ENCODE assay signal across 24 cellular contexts in the genomic region with DNA sequence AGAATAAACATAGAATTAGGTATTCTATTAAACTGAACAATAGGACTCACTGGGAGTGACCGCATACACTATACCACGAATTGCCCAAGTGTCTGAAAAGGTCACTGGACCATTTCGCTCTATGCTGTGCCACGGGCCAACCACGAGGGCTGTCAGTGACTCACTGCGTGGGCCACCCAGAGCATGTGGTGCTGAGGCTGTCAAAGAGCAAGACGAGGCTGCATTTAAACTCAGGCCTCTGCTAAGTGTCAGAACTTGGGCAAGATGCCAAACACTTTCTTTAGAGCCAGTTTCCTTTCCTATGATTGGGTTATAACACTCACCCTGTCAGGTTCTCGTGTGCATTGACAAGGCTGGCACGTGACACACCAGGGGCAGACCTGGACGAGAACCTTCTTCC.
A peak's percentile ranks its signal among the peaks of the same experiment; 100 is the strongest.
DNase-seq lines count a peak whose midpoint lies in the region; ATAC-seq, FAIRE-seq and TF ChIP-seq lines count a peak whose summit lies in the region.
"Had no signal": no experiment of that assay in that cellular context is flagged by ENCODE, and none has a peak within 500 bp of the region (broad histone marks: within the 10 kb centered on the region; RNA-seq: fewer than 3 reads in every experiment).

No MANE protein-coding gene starts in this region.

- 27% methylated on average over 9 of the region's 10 CpGs for WGBS in HepG2 (ENCODE audit: low lambda C conversion rate)
- WGBS in right lobe of liver (ENCODE audit: insufficient coverage, low coverage, low lambda C conversion rate, missing lambda C conversion rate) = 58% methylated on average over 6 of the region's 10 CpGs

- peaks cover 7 to 9% of the 10 kb centered on the region in 2 donors for H3K4me1 Mint-ChIP-seq in effector memory CD8-positive, alpha-beta T cell (ENCODE audit: low read depth in 2 of 2)

- no peak overlapping the region for H3K9ac ChIP-seq in HepG2 (ENCODE audit: insufficient read depth, low read depth, low read length)

- H3K27ac ChIP-seq in HepG2 (ENCODE audit: extremely low read length, insufficient read depth, low read length) (no peak overlapping the region), right lobe of liver (no peak overlapping the region), uterus (no peak overlapping the region)
- H3K27ac ChIP-seq: dorsolateral prefrontal cortex, epithelial cell of prostate, PC-9, psoas muscle had no signal

- intact Hi-C loops in HepG2 (cut with micrococcal nuclease; ENCODE audit: unreplicated experiment) (no loop called here), right lobe of liver (cut with DNase I) (no loop called here), uterus (cut with DNase I; ENCODE audit: low total_unique reads) (no loop called here)

- H3K4me2 ChIP-seq in HepG2 (ENCODE audit: low read depth, low read length) = no peak overlapping the region
- H3K4me2 ChIP-seq: GM23338, PC-9 had no signal

- H2AFZ ChIP-seq in HepG2 (ENCODE audit: low read length) = no peak overlapping the region
- H2AFZ ChIP-seq: GM23338, PC-9 had no signal

- H3K4me3 Mint-ChIP-seq in effector memory CD8-positive, alpha-beta T cell = no peak overlapping the region
- H3K4me3 Mint-ChIP-seq: GM23338 had no signal

- TF ChIP-seq POLR2A in HepG2 (IDR thresholded peaks at IDR 0.05; ENCODE audit: insufficient read depth in 1 of 2, low read depth in 2 of 2, low read length in 2 of 2) = no peak
- no peak for TF ChIP-seq POLR2A in right lobe of liver (IDR thresholded peaks at IDR 0.05)
- TF ChIP-seq POLR2A in uterus (IDR thresholded peaks at IDR 0.05) = no peak
- TF ChIP-seq POLR2A in GM12892 (IDR thresholded peaks at IDR 0.05; ENCODE audit: low read depth, low read length) = no peak

- H3K27me3 ChIP-seq in HepG2 (ENCODE audit: control insufficient read depth in 1 of 2, insufficient read depth in 2 of 2, low read length in 2 of 2) = peaks cover under 1 to 40% of the 10 kb centered on the region in 2 experiments; a peak in 4 of 5 replicates
- no peaks in the 10 kb centered on the region for H3K27me3 ChIP-seq in right lobe of liver
- H3K27me3 ChIP-seq in uterus = no peaks in the 10 kb centered on the region

- H4K20me1 ChIP-seq in HepG2 (ENCODE audit: insufficient read depth, low read length) = no peaks in the 10 kb centered on the region

- CTCF ChIA-PET in HepG2 (lab: Yijun Ruan, JAX; ENCODE audit: low intra/inter-chr PET ratio, low total read pairs) = no interaction called here

- ATAC-seq in HepG2 (peak; percentile 34; the same call in 1 of the 3 replicates), right lobe of liver (no peak), GM21360 (IDR thresholded peaks at IDR 0.05; ENCODE audit: unreplicated experiment) (no peak)
- ATAC-seq in effector memory CD8-positive, alpha-beta T cell (replicated peaks) = peak; percentile 51
- ATAC-seq: GM23338, psoas muscle had no signal

- FAIRE-seq in HepG2 (lab: Jason Lieb, UNC) = no peak
- no peak for FAIRE-seq in GM12892 (lab: Jason Lieb, UNC)
- FAIRE-seq: A204.1 had no signal

- no peaks in the 10 kb centered on the region for H3K9me3 Mint-ChIP-seq in effector memory CD8-positive, alpha-beta T cell
- H3K9me3 Mint-ChIP-seq: GM23338 had no signal

- TF ChIP-seq EP300 in HepG2 (IDR thresholded peaks at IDR 0.05; ENCODE audit: low read depth in 2 of 2, low read length in 2 of 2) (no peak), HepG2 (CRISPR knock-in tag; IDR thresholded peaks at IDR 0.05; ENCODE audit: borderline replicate concordance) (no peak)

- no peaks in the 10 kb centered on the region for H3K36me3 Mint-ChIP-seq in effector memory CD8-positive, alpha-beta T cell (ENCODE audit: insufficient read depth)

- no peaks in the 10 kb centered on the region for H3K36me3 ChIP-seq in HepG2 (replicated peaks in 1 of 2; ENCODE audit: control insufficient read depth in 1 of 2, insufficient read depth in 2 of 2, low read length in 2 of 2)
- no peaks in the 10 kb centered on the region for H3K36me3 ChIP-seq in right lobe of liver
- H3K36me3 ChIP-seq in uterus = no peaks in the 10 kb centered on the region

- no peaks in the 10 kb centered on the region for H3K79me2 ChIP-seq in HepG2 (ENCODE audit: insufficient read depth, low read length)

- in situ Hi-C loops in HepG2 (cut with HindIII; ENCODE audit: extremely low pct_ligation_motif_present, low pct_unique_long_range_greater_than_20kb) = no loop called here

- TF ChIP-seq CTCF in HepG2 (CRISPR knock-in tag; IDR thresholded peaks at IDR 0.05) = no peak
- TF ChIP-seq CTCF in right lobe of liver (IDR thresholded peaks at IDR 0.05) = no peak
- no peak for TF ChIP-seq CTCF in uterus (IDR thresholded peaks at IDR 0.05)

- H3K4me3 ChIP-seq in HepG2 (replicated peaks in 1 of 3; ENCODE audit: insufficient read depth in 1 of 3, low read depth in 2 of 3, low read length in 3 of 3) = no peak overlapping the region
- no peak overlapping the region for H3K4me3 ChIP-seq in right lobe of liver
- no peak overlapping the region for H3K4me3 ChIP-seq in uterus
- H3K4me3 ChIP-seq: dorsolateral prefrontal cortex, GM23338, PC-9, psoas muscle had no signal

- H3K27me3 Mint-ChIP-seq in effector memory CD8-positive, alpha-beta T cell = peaks cover 48 to 50% of the 10 kb centered on the region in 2 donors

- POLR2A ChIA-PET in HepG2 (lab: Yijun Ruan, JAX) = no interaction called here

- no peaks in the 10 kb centered on the region for H3K9me3 ChIP-seq in HepG2 (ENCODE audit: low read length)
- no peaks in the 10 kb centered on the region for H3K9me3 ChIP-seq in right lobe of liver
- H3K9me3 ChIP-seq in uterus = no peaks in the 10 kb centered on the region
- H3K9me3 ChIP-seq: psoas muscle had no signal

- no peak for TF ChIP-seq RAD21 in HepG2 (CRISPR knock-in tag; IDR thresholded peaks at IDR 0.05)

- H3K27ac Mint-ChIP-seq in effector memory CD8-positive, alpha-beta T cell = no peak overlapping the region
- H3K27ac Mint-ChIP-seq: activated T-helper 2 cell treated with anti-CD3 and anti-CD28 coated beads, Interferon-gamma antibody, Interleukin-2, Interleukin-4, amounts not matched to agents 10 μg/mL and 5 μg/mL and 100 μg/mL, durations not matched to agents 14 hours and 24 hours and 36 hours; GM23338 had no signal

- H3K4me1 ChIP-seq in HepG2 (ENCODE audit: insufficient read depth, low read length) = no peaks in the 10 kb centered on the region
- H3K4me1 ChIP-seq in right lobe of liver = peaks cover 0 to 4% (median 0%) of the 10 kb centered on the region in 4 donors
- peaks cover 0 to 5% of the 10 kb centered on the region in 2 donors for H3K4me1 ChIP-seq in uterus
- H3K4me1 ChIP-seq: psoas muscle had no signal

- DNase-seq in NCI-H1436 (lab: John Stamatoyannopoulos, UW) = peak; percentile 3
- no peak for DNase-seq in NCI-H1436 treated with DMSO at 0.1 percent for 48 hours (lab: John Stamatoyannopoulos, UW)
- no peak for DNase-seq in HepG2 (ENCODE audit: low spot score)
- DNase-seq in right lobe of liver = no peak
- DNase-seq in effector memory CD8-positive, alpha-beta T cell = no peak
- peak; percentile 32 to 60 for DNase-seq in uterus
- DNase-seq in GM12892 (ENCODE audit: insufficient read length) = no peak
- DNase-seq: activated CD4-positive, CD25-positive, alpha-beta regulatory T cell treated with anti-CD3 and anti-CD28 coated beads, Interleukin-2, amount 50 U/mL, for 72 hours; cerebellar nuclear complex; DND-41; dorsolateral prefrontal cortex; head of caudate nucleus; mammary epithelial cell; NCI-H187; NCI-H226; NK-92 treated with Interleukin-12 subunit alpha and Interleukin-12 subunit beta, amount 100 ng/mL, for 24 hours; PC-9; psoas muscle; SHP77 treated with DMSO at 0.1 percent for 48 hours had no signal

- no TSS peak for BruUV-seq in HepG2 (replicated peaks; lab: Mats Ljungman, UMichigan)

TF ChIP-seq in HepG2, 621 proteins besides CTCF, POLR2A, EP300 and RAD21:
- peak; percentile 28; the same call in 1 of the 2 replicates for TF ChIP-seq FOSL2 (CRISPR knock-in tag; IDR thresholded peaks at IDR 0.05)
- TF ChIP-seq MAX (IDR thresholded peaks at IDR 0.05) = 0 out of 2 replicates have a peak, but pooled peaks have one; percentile 22
- TF ChIP-seq HNF4A (CRISPR knock-in tag; IDR thresholded peaks at IDR 0.05) = no peak
- TF ChIP-seq ZNF674 (CRISPR knock-in tag; IDR thresholded peaks at IDR 0.05; ENCODE audit: low read depth) = no peak
- TF ChIP-seq PAXIP1 (CRISPR knock-in tag; conservative IDR thresholded peaks at IDR 0.05) = no peak
- no peak for TF ChIP-seq ZNF224 (CRISPR knock-in tag; IDR thresholded peaks at IDR 0.05)

Comparison
In these comparisons a context has a peak if more than half of its experiments do, and no peak if none do; other contexts are left out.
1. DNase-seq: peak in NCI-H1436 (single experiment) and uterus (2 of 2); none in NCI-H1436 treated with DMSO at 0.1 percent for 48 hours (single experiment), HepG2 (single experiment), right lobe of liver (0 of 3), effector memory CD8-positive, alpha-beta T cell (0 of 3) and GM12892 (single experiment).
2. ATAC-seq: peak in HepG2 (single experiment) and effector memory CD8-positive, alpha-beta T cell (single experiment); none in right lobe of liver (0 of 4) and GM21360 (single experiment).